In genomic region chr5:136108131-136108739, GRCh38 we compare ENCODE assay signal across 17 cellular contexts. TPM values are rescaled to one million over a fixed set of nuclear protein-coding genes. Genes with fewer than 3 reads are reported as not detected.
DNase-seq lines count a peak whose midpoint lies in the region; ATAC-seq and TF ChIP-seq lines count a peak whose summit lies in the region.
"Had no signal": no experiment of that assay in that cellular context is flagged by ENCODE, and none has a peak within 500 bp of the region (broad histone marks: within the 10 kb centered on the region; RNA-seq: fewer than 3 reads in every experiment).

No MANE protein-coding gene starts in this region.

- peaks cover 4% of the 10 kb centered on the region for H3K27me3 Mint-ChIP-seq in nephron (ENCODE audit: low read depth)

- no peaks in the 10 kb centered on the region for H3K27me3 ChIP-seq in right atrium auricular region
- H3K27me3 ChIP-seq: BLaER1 treated with 17β-estradiol and CSF1 and Interleukin-3, amounts not matched to agents 10 nM and 100 nM had no signal

- H3K36me3 ChIP-seq in right atrium auricular region: no peaks in the 10 kb centered on the region
- H3K36me3 ChIP-seq: BLaER1 treated with 17β-estradiol and CSF1 and Interleukin-3, amounts not matched to agents 10 nM and 100 nM had no signal

- H3K9me3 Mint-ChIP-seq in nephron: no peaks in the 10 kb centered on the region
- H3K9me3 Mint-ChIP-seq: stimulated activated naive CD8-positive, alpha-beta T cell treated with anti-CD3 and anti-CD28 coated beads, Interleukin-15, Interleukin-2, amounts not matched to agents 100 ng/mL and 50 ng/mL, for 24 hours had no signal

- H3K4me3 ChIP-seq in right atrium auricular region (no peak overlapping the region), coronary artery (no peak overlapping the region)
- H3K4me3 ChIP-seq: BLaER1 treated with 17β-estradiol and CSF1 and Interleukin-3, amounts not matched to agents 10 nM and 100 nM had no signal

- H3K4me1 Mint-ChIP-seq in nephron: peaks cover 68% of the 10 kb centered on the region

- no peak overlapping the region for H3K27ac ChIP-seq in right atrium auricular region
- H3K27ac ChIP-seq in coronary artery: no peak overlapping the region
- H3K27ac ChIP-seq: BLaER1 treated with 17β-estradiol and CSF1 and Interleukin-3, amounts not matched to agents 10 nM and 100 nM; VCaP had no signal

- TF ChIP-seq CTCF in nephron (IDR thresholded peaks at IDR 0.05; ENCODE audit: unreplicated experiment in 3 of 3): no peak
- TF ChIP-seq CTCF in right atrium auricular region (IDR thresholded peaks at IDR 0.05): no peak
- no peak for TF ChIP-seq CTCF in coronary artery (IDR thresholded peaks at IDR 0.05)

- H3K4me1 ChIP-seq in right atrium auricular region: no peaks in the 10 kb centered on the region

- no peaks in the 10 kb centered on the region for H3K9me3 ChIP-seq in right atrium auricular region
- H3K9me3 ChIP-seq: BLaER1 treated with 17β-estradiol and CSF1 and Interleukin-3, amounts not matched to agents 10 nM and 100 nM had no signal

- H3K4me3 Mint-ChIP-seq in nephron: no peak overlapping the region
- H3K4me3 Mint-ChIP-seq: stimulated activated naive CD8-positive, alpha-beta T cell treated with anti-CD3 and anti-CD28 coated beads, Interleukin-15, Interleukin-2, amounts not matched to agents 100 ng/mL and 50 ng/mL, for 24 hours had no signal

- ATAC-seq in GM18873 (IDR thresholded peaks at IDR 0.05; ENCODE audit: low FRiP score, unreplicated experiment) (peak; percentile 63), HG02588 (IDR thresholded peaks at IDR 0.05; ENCODE audit: unreplicated experiment) (peak; percentile 67), HG03565 (IDR thresholded peaks at IDR 0.05; ENCODE audit: unreplicated experiment) (peak; percentile 53)

- DNase-seq in stimulated activated CD4-positive, alpha-beta T cell treated with anti-CD3 and anti-CD28 coated beads, Interleukin-4, amount 100 ng/mL, for 24 hours: no peak
- DNase-seq in amygdala (lab: John Stamatoyannopoulos, UW): no peak
- no peak for DNase-seq in right atrium auricular region (ENCODE audit: low spot score)
- no peak for DNase-seq in coronary artery (ENCODE audit: low spot score)
- DNase-seq: activated CD8-positive, alpha-beta memory T cell treated with anti-CD3 and anti-CD28 coated beads, Interleukin-2, amount 50 U/mL, for 48 hours; dermis blood vessel endothelial cell; NCI-H1092 treated with DMSO at 0.1 percent for 48 hours; NCI-H526 treated with DMSO at 0.1 percent for 48 hours; SIG-M5; stimulated activated CD4-positive, alpha-beta T cell treated with anti-CD3 and anti-CD28 coated beads, Interleukin-4, amount 100 ng/mL, for 1 hour had no signal

- H3K36me3 Mint-ChIP-seq in nephron (ENCODE audit: low read depth): no peaks in the 10 kb centered on the region

- H3K27ac Mint-ChIP-seq in nephron: peak overlapping the region; percentile 95 to 97 (median 96)
- H3K27ac Mint-ChIP-seq: stimulated activated naive CD8-positive, alpha-beta T cell treated with anti-CD3 and anti-CD28 coated beads, Interleukin-15, Interleukin-2, amounts not matched to agents 100 ng/mL and 50 ng/mL, for 24 hours had no signal

RNA-seq across cellular contexts. Expression of gene SMAD5, which starts 24.4 kb away (rescaled TPM):
- 10 to 100 TPM; 25.0 to 26.7 TPM for total RNA-seq in right atrium auricular region
